ENCODE assay signal across 1 cellular context in the genomic region with DNA sequence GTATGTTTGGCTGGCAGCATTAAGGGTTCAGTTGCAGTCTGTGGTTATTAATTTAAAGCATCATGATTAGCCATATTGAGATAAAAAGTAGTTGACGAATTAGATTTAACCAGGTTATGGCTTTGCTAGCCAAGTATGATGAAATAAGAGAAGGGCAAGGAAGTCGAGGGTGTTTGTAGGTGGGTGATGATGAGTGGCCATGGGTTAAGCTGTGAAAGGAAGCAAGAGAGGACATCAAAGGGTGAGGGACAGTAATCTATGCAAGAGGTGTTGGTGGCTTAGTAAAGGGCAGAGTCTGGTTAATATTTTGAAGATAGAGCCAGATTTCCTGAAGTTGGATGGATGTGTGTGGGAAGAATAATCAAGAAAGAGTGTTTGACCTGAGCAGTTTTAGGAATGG.
TF ChIP-seq lines count a peak whose summit lies in the region.

No MANE protein-coding gene starts in this region.

TF ChIP-seq in H1, 55 proteins besides CTCF, POLR2A, EP300 and RAD21:
- no peak for TF ChIP-seq RXRA (IDR thresholded peaks at IDR 0.05; ENCODE audit: insufficient read depth, low read depth, low read length)
- no peak for TF ChIP-seq ZNF274 (IDR thresholded peaks at IDR 0.05; ENCODE audit: borderline replicate concordance, extremely low read depth, low read length)
- no peak for TF ChIP-seq SIRT6 (IDR thresholded peaks at IDR 0.05; ENCODE audit: low read length)
- no peak for TF ChIP-seq KDM5A (IDR thresholded peaks at IDR 0.05; ENCODE audit: low read length)
- TF ChIP-seq MAFK (IDR thresholded peaks at IDR 0.05; ENCODE audit: low read depth, low read length) = no peak
- no peak for TF ChIP-seq PHF8 (conservative IDR thresholded peaks at IDR 0.05; ENCODE audit: low read depth, low read length)
- TF ChIP-seq, protein P1, sequence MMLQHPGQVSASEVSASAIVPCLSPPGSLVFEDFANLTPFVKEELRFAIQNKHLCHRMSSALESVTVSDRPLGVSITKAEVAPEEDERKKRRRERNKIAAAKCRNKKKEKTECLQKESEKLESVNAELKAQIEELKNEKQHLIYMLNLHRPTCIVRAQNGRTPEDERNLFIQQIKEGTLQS (IDR thresholded peaks at IDR 0.05; ENCODE audit: insufficient read depth, low read depth, low read length) = no peak
- no peak for TF ChIP-seq CHD1 (IDR thresholded peaks at IDR 0.05; ENCODE audit: low read depth, low read length)
- TF ChIP-seq SP2 (IDR thresholded peaks at IDR 0.05; ENCODE audit: low read length) = no peak
- no peak for TF ChIP-seq GABPA (IDR thresholded peaks at IDR 0.05; ENCODE audit: borderline replicate concordance, insufficient read depth, low read length)
- no peak for TF ChIP-seq SAP30 (IDR thresholded peaks at IDR 0.05; ENCODE audit: insufficient read depth, insufficient replicate concordance, low read length)
- TF ChIP-seq, protein P2, sequence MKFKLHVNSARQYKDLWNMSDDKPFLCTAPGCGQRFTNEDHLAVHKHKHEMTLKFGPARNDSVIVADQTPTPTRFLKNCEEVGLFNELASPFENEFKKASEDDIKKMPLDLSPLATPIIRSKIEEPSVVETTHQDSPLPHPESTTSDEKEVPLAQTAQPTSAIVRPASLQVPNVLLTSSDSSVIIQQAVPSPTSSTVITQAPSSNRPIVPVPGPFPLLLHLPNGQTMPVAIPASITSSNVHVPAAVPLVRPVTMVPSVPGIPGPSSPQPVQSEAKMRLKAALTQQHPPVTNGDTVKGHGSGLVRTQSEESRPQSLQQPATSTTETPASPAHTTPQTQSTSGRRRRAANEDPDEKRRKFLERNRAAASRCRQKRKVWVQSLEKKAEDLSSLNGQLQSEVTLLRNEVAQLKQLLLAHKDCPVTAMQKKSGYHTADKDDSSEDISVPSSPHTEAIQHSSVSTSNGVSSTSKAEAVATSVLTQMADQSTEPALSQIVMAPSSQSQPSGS (IDR thresholded peaks at IDR 0.05; ENCODE audit: low read length) = no peak
- no peak for TF ChIP-seq RBBP5 (IDR thresholded peaks at IDR 0.05; ENCODE audit: borderline replicate concordance, low read depth, low read length)
- TF ChIP-seq POU5F1 (IDR thresholded peaks at IDR 0.05; ENCODE audit: low read depth, low read length) = no peak
